8 cellular contexts compared by ENCODE assay signal in genomic region chr12:120528861-120529525, GRCh38. TPM values are rescaled to one million over a fixed set of nuclear protein-coding genes. Genes with fewer than 3 reads are reported as not detected.
DNase-seq lines count a peak whose midpoint lies in the region; ATAC-seq and TF ChIP-seq lines count a peak whose summit lies in the region.

COQ5 (minus strand) TSS chr12:120529158; CDS start chr12:120529141, 17 bp downstream.

- ATAC-seq in GM21737 (IDR thresholded peaks at IDR 0.05; ENCODE audit: unreplicated experiment) = peak; percentile 56
- peak; percentile 95 to 96 for ATAC-seq in natural killer cell treated with Interleukin-12 subunit alpha and Interleukin-12 subunit beta and Interleukin-15 and Interleukin-18, amount 100 ng/mL, for 72 hours
- ATAC-seq in stimulated activated naive CD8-positive, alpha-beta T cell treated with anti-CD3 and anti-CD28 coated beads, Interleukin-15, Interleukin-2, amounts not matched to agents 100 U/mL and 50 U/mL, for 24 hours = peak; percentile 96

- peaks cover 19% of the 10 kb centered on the region in 2 donors for H3K4me1 Mint-ChIP-seq in natural killer cell treated with Interleukin-12 subunit alpha and Interleukin-12 subunit beta and Interleukin-15 and Interleukin-18, amount 100 ng/mL, for 72 hours (ENCODE audit: low read depth in 2 of 2)

- H3K27ac ChIP-seq in KOPT-K1 (ENCODE audit: low read depth, low read length, poor library complexity, severe bottlenecking) = peak within 1 kb of the TSS; percentile 86

- H3K27ac Mint-ChIP-seq in natural killer cell treated with Interleukin-12 subunit alpha and Interleukin-12 subunit beta and Interleukin-15 and Interleukin-18, amount 100 ng/mL, for 72 hours = peak within 1 kb of the TSS; percentile 96 to 100

- H3K4me3 ChIP-seq in fibroblast of pulmonary artery (replicated peaks; ENCODE audit: low read depth, low read length) = peak within 1 kb of the TSS; percentile 80

- H3K4me3 Mint-ChIP-seq in natural killer cell treated with Interleukin-12 subunit alpha and Interleukin-12 subunit beta and Interleukin-15 and Interleukin-18, amount 100 ng/mL, for 72 hours = peak within 1 kb of the TSS; percentile 97

- peak; percentile 83 for DNase-seq in DMS53 treated with DMSO at 0.1 percent for 48 hours (lab: John Stamatoyannopoulos, UW; ENCODE audit: unreplicated experiment)
- peak; percentile 86 for DNase-seq in RPMI8226
- peak; percentile 76 for DNase-seq in activated effector memory CD4-positive, alpha-beta T cell treated with Interleukin-2 at 50 U/mL for 16 hours
- DNase-seq in fibroblast of pulmonary artery (ENCODE audit: low read depth) = peak; percentile 87
- peak; percentile 87 for DNase-seq in natural killer cell treated with Interleukin-12 subunit alpha and Interleukin-12 subunit beta and Interleukin-15 and Interleukin-18, amount 100 ng/mL, for 72 hours (ENCODE audit: low spot score)
- DNase-seq in stimulated activated naive CD8-positive, alpha-beta T cell treated with anti-CD3 and anti-CD28 coated beads, Interleukin-15, Interleukin-2, amounts not matched to agents 100 U/mL and 50 U/mL, for 24 hours = peak; percentile 89

- no peaks in the 10 kb centered on the region for H3K9me3 Mint-ChIP-seq in natural killer cell treated with Interleukin-12 subunit alpha and Interleukin-12 subunit beta and Interleukin-15 and Interleukin-18, amount 100 ng/mL, for 72 hours

- no peaks in the 10 kb centered on the region for H3K27me3 Mint-ChIP-seq in natural killer cell treated with Interleukin-12 subunit alpha and Interleukin-12 subunit beta and Interleukin-15 and Interleukin-18, amount 100 ng/mL, for 72 hours

- H3K36me3 Mint-ChIP-seq in natural killer cell treated with Interleukin-12 subunit alpha and Interleukin-12 subunit beta and Interleukin-15 and Interleukin-18, amount 100 ng/mL, for 72 hours = no peaks in the 10 kb centered on the region

- H3K9me3 ChIP-seq in KOPT-K1 (ENCODE audit: insufficient read depth, low read length, poor library complexity, severe bottlenecking) = no peaks in the 10 kb centered on the region

- no peak for TF ChIP-seq CTCF in fibroblast of pulmonary artery (IDR thresholded peaks at IDR 0.05; ENCODE audit: low read length, missing control alignments)

- H3K36me3 ChIP-seq in KOPT-K1 (ENCODE audit: insufficient read depth, low read length) = no peaks in the 10 kb centered on the region

RNA-seq across cellular contexts. Expression of gene COQ5, which starts in this region (rescaled TPM):
- total RNA-seq in natural killer cell treated with Interleukin-12 subunit alpha and Interleukin-12 subunit beta and Interleukin-15 and Interleukin-18, amount 100 ng/mL, for 72 hours = 10 to 100 TPM; 27.5 to 27.9 TPM

Comparison
In these comparisons a context has a peak if more than half of its experiments do, and no peak if none do; other contexts are left out.
1. Peak in every context shown above with its lines: DNase-seq, ATAC-seq, H3K4me3 ChIP-seq and H3K27ac ChIP-seq.